ENCODE assay signal across 1 cellular context in the genomic region with DNA sequence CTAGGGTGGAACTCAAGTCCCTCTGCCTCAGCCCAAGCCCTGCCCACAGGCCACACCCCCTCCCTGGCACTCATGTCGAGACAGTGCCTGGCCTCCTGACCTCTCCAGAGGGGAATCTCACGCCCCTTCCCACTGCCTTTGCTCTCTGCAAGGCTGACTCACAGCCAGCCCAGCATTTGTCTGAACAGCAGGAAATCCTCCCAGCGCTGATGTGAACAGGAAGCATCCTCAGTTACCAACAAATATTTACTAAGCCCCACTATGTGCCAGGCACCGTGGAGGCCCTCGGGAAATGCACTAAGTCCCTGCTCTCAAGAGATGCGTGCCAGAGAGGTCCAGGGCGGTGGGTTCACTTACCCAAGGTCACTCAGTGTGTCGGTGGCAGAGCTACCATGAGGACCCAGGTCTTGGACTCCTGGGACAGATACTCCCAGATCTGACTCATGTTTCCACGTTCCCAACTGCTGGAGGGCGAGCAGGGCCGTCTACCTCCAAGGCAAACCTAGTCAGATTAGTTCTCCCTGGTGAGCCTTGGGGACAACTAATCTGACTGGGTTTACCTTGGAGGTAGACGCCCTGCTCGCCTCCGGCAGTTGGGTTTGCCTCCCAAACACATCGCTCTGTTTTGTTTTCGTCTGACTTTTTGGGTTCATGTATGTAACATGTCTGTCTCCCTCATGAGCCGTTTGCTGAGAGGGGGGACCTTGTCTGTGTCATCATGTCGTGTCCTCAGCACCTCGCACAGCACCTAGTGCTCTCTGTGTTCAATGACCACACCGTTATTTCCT.
TF ChIP-seq lines count a peak whose summit lies in the region.

No MANE protein-coding gene starts in this region.

TF ChIP-seq in GM23338, 12 proteins besides CTCF, POLR2A, EP300 and RAD21:
- TF ChIP-seq, protein P1, sequence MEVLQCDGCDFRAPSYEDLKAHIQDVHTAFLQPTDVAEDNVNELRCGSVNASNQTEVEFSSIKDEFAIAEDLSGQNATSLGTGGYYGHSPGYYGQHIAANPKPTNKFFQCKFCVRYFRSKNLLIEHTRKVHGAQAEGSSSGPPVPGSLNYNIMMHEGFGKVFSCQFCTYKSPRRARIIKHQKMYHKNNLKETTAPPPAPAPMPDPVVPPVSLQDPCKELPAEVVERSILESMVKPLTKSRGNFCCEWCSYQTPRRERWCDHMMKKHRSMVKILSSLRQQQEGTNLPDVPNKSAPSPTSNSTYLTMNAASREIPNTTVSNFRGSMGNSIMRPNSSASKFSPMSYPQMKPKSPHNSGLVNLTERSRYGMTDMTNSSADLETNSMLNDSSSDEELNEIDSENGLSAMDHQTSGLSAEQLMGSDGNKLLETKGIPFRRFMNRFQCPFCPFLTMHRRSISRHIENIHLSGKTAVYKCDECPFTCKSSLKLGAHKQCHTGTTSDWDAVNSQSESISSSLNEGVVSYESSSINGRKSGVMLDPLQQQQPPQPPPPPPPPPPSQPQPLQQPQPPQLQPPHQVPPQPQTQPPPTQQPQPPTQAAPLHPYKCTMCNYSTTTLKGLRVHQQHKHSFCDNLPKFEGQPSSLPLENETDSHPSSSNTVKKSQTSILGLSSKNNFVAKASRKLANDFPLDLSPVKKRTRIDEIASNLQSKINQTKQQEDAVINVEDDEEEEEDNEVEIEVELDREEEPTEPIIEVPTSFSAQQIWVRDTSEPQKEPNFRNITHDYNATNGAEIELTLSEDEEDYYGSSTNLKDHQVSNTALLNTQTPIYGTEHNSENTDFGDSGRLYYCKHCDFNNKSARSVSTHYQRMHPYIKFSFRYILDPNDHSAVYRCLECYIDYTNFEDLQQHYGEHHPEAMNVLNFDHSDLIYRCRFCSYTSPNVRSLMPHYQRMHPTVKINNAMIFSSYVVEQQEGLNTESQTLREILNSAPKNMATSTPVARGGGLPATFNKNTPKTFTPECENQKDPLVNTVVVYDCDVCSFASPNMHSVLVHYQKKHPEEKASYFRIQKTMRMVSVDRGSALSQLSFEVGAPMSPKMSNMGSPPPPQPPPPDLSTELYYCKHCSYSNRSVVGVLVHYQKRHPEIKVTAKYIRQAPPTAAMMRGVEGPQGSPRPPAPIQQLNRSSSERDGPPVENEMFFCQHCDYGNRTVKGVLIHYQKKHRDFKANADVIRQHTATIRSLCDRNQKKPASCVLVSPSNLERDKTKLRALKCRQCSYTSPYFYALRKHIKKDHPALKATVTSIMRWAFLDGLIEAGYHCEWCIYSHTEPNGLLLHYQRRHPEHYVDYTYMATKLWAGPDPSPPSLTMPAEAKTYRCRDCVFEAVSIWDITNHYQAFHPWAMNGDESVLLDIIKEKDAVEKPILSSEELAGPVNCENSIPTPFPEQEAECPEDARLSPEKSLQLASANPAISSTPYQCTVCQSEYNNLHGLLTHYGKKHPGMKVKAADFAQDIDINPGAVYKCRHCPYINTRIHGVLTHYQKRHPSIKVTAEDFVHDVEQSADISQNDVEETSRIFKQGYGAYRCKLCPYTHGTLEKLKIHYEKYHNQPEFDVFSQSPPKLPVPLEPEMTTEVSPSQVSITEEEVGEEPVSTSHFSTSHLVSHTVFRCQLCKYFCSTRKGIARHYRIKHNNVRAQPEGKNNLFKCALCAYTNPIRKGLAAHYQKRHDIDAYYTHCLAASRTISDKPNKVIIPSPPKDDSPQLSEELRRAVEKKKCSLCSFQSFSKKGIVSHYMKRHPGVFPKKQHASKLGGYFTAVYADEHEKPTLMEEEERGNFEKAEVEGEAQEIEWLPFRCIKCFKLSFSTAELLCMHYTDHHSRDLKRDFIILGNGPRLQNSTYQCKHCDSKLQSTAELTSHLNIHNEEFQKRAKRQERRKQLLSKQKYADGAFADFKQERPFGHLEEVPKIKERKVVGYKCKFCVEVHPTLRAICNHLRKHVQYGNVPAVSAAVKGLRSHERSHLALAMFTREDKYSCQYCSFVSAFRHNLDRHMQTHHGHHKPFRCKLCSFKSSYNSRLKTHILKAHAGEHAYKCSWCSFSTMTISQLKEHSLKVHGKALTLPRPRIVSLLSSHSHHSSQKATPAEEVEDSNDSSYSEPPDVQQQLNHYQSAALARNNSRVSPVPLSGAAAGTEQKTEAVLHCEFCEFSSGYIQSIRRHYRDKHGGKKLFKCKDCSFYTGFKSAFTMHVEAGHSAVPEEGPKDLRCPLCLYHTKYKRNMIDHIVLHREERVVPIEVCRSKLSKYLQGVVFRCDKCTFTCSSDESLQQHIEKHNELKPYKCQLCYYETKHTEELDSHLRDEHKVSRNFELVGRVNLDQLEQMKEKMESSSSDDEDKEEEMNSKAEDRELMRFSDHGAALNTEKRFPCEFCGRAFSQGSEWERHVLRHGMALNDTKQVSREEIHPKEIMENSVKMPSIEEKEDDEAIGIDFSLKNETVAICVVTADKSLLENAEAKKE (CRISPR knock-in tag; IDR thresholded peaks at IDR 0.05) = no peak
- TF ChIP-seq EZH2 (IDR thresholded peaks at IDR 0.05; ENCODE audit: low read depth, unreplicated experiment) = no peak
- TF ChIP-seq STAT1 (IDR thresholded peaks at IDR 0.05; ENCODE audit: unreplicated experiment) = no peak
- no peak for TF ChIP-seq POLR2AphosphoS5 (IDR thresholded peaks at IDR 0.05; ENCODE audit: low read depth)
- no peak for TF ChIP-seq EZH2phosphoT487 (IDR thresholded peaks at IDR 0.05; ENCODE audit: unreplicated experiment)
- TF ChIP-seq, protein P2, sequence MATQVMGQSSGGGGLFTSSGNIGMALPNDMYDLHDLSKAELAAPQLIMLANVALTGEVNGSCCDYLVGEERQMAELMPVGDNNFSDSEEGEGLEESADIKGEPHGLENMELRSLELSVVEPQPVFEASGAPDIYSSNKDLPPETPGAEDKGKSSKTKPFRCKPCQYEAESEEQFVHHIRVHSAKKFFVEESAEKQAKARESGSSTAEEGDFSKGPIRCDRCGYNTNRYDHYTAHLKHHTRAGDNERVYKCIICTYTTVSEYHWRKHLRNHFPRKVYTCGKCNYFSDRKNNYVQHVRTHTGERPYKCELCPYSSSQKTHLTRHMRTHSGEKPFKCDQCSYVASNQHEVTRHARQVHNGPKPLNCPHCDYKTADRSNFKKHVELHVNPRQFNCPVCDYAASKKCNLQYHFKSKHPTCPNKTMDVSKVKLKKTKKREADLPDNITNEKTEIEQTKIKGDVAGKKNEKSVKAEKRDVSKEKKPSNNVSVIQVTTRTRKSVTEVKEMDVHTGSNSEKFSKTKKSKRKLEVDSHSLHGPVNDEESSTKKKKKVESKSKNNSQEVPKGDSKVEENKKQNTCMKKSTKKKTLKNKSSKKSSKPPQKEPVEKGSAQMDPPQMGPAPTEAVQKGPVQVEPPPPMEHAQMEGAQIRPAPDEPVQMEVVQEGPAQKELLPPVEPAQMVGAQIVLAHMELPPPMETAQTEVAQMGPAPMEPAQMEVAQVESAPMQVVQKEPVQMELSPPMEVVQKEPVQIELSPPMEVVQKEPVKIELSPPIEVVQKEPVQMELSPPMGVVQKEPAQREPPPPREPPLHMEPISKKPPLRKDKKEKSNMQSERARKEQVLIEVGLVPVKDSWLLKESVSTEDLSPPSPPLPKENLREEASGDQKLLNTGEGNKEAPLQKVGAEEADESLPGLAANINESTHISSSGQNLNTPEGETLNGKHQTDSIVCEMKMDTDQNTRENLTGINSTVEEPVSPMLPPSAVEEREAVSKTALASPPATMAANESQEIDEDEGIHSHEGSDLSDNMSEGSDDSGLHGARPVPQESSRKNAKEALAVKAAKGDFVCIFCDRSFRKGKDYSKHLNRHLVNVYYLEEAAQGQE (IDR thresholded peaks at IDR 0.05; ENCODE audit: unreplicated experiment) = no peak
- no peak for TF ChIP-seq ZNF331 (CRISPR knock-in tag; IDR thresholded peaks at IDR 0.05; ENCODE audit: low read depth)
- TF ChIP-seq JUNB (IDR thresholded peaks at IDR 0.05; ENCODE audit: unreplicated experiment) = no peak
- TF ChIP-seq, protein P3, sequence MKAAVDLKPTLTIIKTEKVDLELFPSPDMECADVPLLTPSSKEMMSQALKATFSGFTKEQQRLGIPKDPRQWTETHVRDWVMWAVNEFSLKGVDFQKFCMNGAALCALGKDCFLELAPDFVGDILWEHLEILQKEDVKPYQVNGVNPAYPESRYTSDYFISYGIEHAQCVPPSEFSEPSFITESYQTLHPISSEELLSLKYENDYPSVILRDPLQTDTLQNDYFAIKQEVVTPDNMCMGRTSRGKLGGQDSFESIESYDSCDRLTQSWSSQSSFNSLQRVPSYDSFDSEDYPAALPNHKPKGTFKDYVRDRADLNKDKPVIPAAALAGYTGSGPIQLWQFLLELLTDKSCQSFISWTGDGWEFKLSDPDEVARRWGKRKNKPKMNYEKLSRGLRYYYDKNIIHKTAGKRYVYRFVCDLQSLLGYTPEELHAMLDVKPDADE (IDR thresholded peaks at IDR 0.05) = no peak
